Comparison of ENCODE assay signal across 13 cellular contexts in the genomic region with DNA sequence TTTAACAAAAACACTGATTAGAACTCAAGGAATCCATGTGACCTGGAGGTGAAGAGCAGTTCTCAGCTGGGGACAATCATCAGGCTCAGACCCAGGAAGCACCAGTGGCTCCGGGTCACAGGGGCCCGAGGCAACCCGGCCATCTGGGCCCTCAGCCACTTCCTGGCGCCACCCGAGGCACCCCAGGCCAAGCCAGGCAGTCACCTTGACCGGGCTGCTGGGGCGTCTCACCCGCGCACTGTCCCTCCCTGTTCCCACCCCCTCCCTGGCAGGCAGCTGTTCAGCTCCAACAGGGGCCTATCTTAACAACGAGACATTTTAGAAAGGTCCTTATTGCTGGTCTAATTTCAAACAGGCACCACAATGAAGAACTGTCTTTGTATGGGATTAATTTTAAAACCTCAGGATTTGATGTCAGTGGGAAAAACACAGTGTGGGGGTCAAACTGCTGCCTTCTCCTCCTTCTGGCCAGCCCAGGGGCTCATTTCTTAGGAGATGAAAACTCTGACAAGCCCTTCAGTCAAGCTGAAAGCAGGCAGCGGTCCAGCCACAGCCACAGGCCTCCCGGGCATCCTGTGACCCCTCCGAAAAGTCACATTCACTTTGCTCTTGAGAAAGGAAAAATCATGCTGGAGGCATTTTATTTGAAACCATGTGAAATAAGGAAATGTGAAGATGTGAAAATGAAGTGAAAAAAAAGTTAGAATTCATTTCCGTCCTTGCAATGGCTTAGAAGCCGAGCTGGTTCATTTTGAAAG.
DNase-seq lines count a peak whose midpoint lies in the region; ATAC-seq and TF ChIP-seq lines count a peak whose summit lies in the region.
"Had no signal": no experiment of that assay in that cellular context is flagged by ENCODE, and none has a peak within 500 bp of the region (broad histone marks: within the 10 kb centered on the region; RNA-seq: fewer than 3 reads in every experiment).

No MANE protein-coding gene starts in this region.

- H3K36me3 ChIP-seq in SK-N-SH (replicated peaks in 1 of 2; ENCODE audit: control insufficient read depth in 1 of 2, insufficient read depth in 2 of 2, low read length in 1 of 2) (no peaks in the 10 kb centered on the region), mesodermal cell (ENCODE audit: control insufficient read depth, insufficient read depth, low read length) (no peaks in the 10 kb centered on the region), upper lobe of right lung (no peaks in the 10 kb centered on the region)

- TF ChIP-seq RAD21 in SK-N-SH (IDR thresholded peaks at IDR 0.05; ENCODE audit: low read length) = no peak

- H3K4me1 ChIP-seq in SK-N-SH (ENCODE audit: control insufficient read depth in 1 of 2, insufficient read depth in 2 of 2, low read depth in 1 of 2, low read length in 1 of 2) = peaks cover 0 to 29% of the 10 kb centered on the region in 2 experiments; a peak in 1 of 4 replicates
- peaks cover 8% of the 10 kb centered on the region for H3K4me1 ChIP-seq in mesodermal cell (ENCODE audit: control insufficient read depth, insufficient read depth, low read length, poor library complexity, severe bottlenecking)
- H3K4me1 ChIP-seq in upper lobe of right lung = peaks cover 19% of the 10 kb centered on the region
- H3K4me1 ChIP-seq: Caco-2 had no signal

- H3K27me3 ChIP-seq in SK-N-SH (ENCODE audit: insufficient read depth) (no peaks in the 10 kb centered on the region), upper lobe of right lung (no peaks in the 10 kb centered on the region)

- no peak for TF ChIP-seq CTCF in SK-N-SH (IDR thresholded peaks at IDR 0.05)
- TF ChIP-seq CTCF in upper lobe of right lung (IDR thresholded peaks at IDR 0.05) = no peak

- no peaks in the 10 kb centered on the region for H3K79me2 ChIP-seq in SK-N-SH (ENCODE audit: insufficient read depth)

- no peaks in the 10 kb centered on the region for H3K9me2 ChIP-seq in SK-N-SH

- H2AFZ ChIP-seq in SK-N-SH (ENCODE audit: low read depth) = no peak overlapping the region

- no peaks in the 10 kb centered on the region for H3K9me3 ChIP-seq in SK-N-SH
- H3K9me3 ChIP-seq in mesodermal cell (ENCODE audit: control insufficient read depth, low read length) = no peaks in the 10 kb centered on the region
- H3K9me3 ChIP-seq in upper lobe of right lung = no peaks in the 10 kb centered on the region
- H3K9me3 ChIP-seq: Caco-2 had no signal

- POLR2A ChIA-PET in SK-N-SH (lab: Yijun Ruan, JAX) = interaction anchor here (0.8 to 7.2 kb wide), 3 partner anchors 11 to 85 kb away, joined by 3 to 40 read pairs (median 5); no protein-coding TSS in a partner anchor

- peak; percentile 80 for DNase-seq in SK-N-SH
- peak; percentile 97 for DNase-seq in foreskin melanocyte
- no peak for DNase-seq in upper lobe of right lung
- no peak for DNase-seq in HUDEP-2 (lab: John Stamatoyannopoulos, UW; ENCODE audit: unreplicated experiment in 76 of 76)
- no peak for DNase-seq in stimulated activated CD4-positive, alpha-beta T cell treated with anti-CD3 and anti-CD28 coated beads, Interleukin-12 subunit alpha, Interleukin-12 subunit beta, amount 100 ng/mL, for 4 hours
- DNase-seq in NK-92 (lab: John Stamatoyannopoulos, UW; ENCODE audit: unreplicated experiment) = no peak
- DNase-seq: activated effector memory CD4-positive, alpha-beta T cell treated with anti-CD3 and anti-CD28 coated beads, Interleukin-2, amount 50 U/mL, for 16 hours; Caco-2; erythroblast; Kasumi-1 had no signal

- no peak for TF ChIP-seq EP300 in SK-N-SH (IDR thresholded peaks at IDR 0.05; ENCODE audit: borderline replicate concordance in 1 of 2, low read depth in 1 of 2, low read length in 1 of 2)

- H3K4me2 ChIP-seq in SK-N-SH = no peak overlapping the region

- no peaks in the 10 kb centered on the region for H4K20me1 ChIP-seq in SK-N-SH (ENCODE audit: insufficient read depth)

- no peaks in the 10 kb centered on the region for H3F3A ChIP-seq in SK-N-SH (replicated peaks; ENCODE audit: insufficient read depth)

- no peak overlapping the region for H3K9ac ChIP-seq in SK-N-SH

- intact Hi-C loops in upper lobe of right lung (cut with DNase I) = no loop called here

- H3K27ac ChIP-seq in SK-N-SH (ENCODE audit: low read depth in 2 of 2, low read length in 1 of 2) (peak overlapping the region in 1 of 2 experiments; percentile 44; a peak in 2 of 4 replicates), mesodermal cell (ENCODE audit: low read depth, low read length, severe bottlenecking) (peak overlapping the region; percentile 26), upper lobe of right lung (peak overlapping the region; percentile 58)
- H3K27ac ChIP-seq: 22Rv1 had no signal

- ATAC-seq in SK-N-SH treated with all-trans-retinoic acid at 6 μM for 48 hours (no peak), upper lobe of right lung (no peak)

- CTCF ChIA-PET in SK-N-SH (lab: Yijun Ruan, JAX) = interaction anchor here (1.5 to 2.3 kb wide), 4 partner anchors 85 to 118 kb away, joined by 7 to 9 read pairs (median 8); no protein-coding TSS in a partner anchor

- H3K4me3 ChIP-seq in SK-N-SH (ENCODE audit: low read depth in 2 of 2, low read length in 1 of 2) (no peak overlapping the region), mesodermal cell (ENCODE audit: extremely low read depth, insufficient read depth, low read length, poor library complexity, severe bottlenecking) (no peak overlapping the region), upper lobe of right lung (no peak overlapping the region)

- 41% methylated on average over 15 of the region's 15 CpGs for WGBS in SK-N-SH (ENCODE audit: low lambda C conversion rate)
- 57 to 68% methylated on average over 11 to 12 of the region's 15 CpGs for WGBS in mesodermal cell (ENCODE audit: insufficient coverage in 2 of 2), 2 experiments

TF ChIP-seq in SK-N-SH, 30 proteins besides CTCF, POLR2A, EP300 and RAD21:
- TF ChIP-seq GATA2 (CRISPR knock-in tag; IDR thresholded peaks at IDR 0.05) (peak; percentile 18; the same call in 1 of the 2 replicates), TEAD4 (IDR thresholded peaks at IDR 0.05; ENCODE audit: borderline replicate concordance, insufficient read depth) (no peak)

TF ChIP-seq in SK-N-SH treated with all-trans-retinoic acid at 6 μM for 48 hours, 23 proteins besides CTCF, POLR2A, EP300 and RAD21:
- no peak for TF ChIP-seq CSDC2 (CRISPR knock-in tag; IDR thresholded peaks at IDR 0.05)
- TF ChIP-seq GLIS3 (CRISPR knock-in tag; IDR thresholded peaks at IDR 0.05) = no peak
- no peak for TF ChIP-seq ZNF8 (CRISPR knock-in tag; IDR thresholded peaks at IDR 0.05)
- no peak for TF ChIP-seq BACH2 (CRISPR knock-in tag; IDR thresholded peaks at IDR 0.05; ENCODE audit: borderline replicate concordance)
- no peak for TF ChIP-seq ZC3H10 (CRISPR knock-in tag; IDR thresholded peaks at IDR 0.05)
- no peak for TF ChIP-seq RARB (CRISPR knock-in tag; IDR thresholded peaks at IDR 0.05)
- TF ChIP-seq TOX (CRISPR knock-in tag; IDR thresholded peaks at IDR 0.05; ENCODE audit: borderline replicate concordance) = no peak
- TF ChIP-seq ARNTL (CRISPR knock-in tag; IDR thresholded peaks at IDR 0.05; ENCODE audit: borderline replicate concordance, low read depth) = no peak
- no peak for TF ChIP-seq POU6F1 (CRISPR knock-in tag; IDR thresholded peaks at IDR 0.05; ENCODE audit: borderline replicate concordance, low read depth)
- TF ChIP-seq, protein P1, sequence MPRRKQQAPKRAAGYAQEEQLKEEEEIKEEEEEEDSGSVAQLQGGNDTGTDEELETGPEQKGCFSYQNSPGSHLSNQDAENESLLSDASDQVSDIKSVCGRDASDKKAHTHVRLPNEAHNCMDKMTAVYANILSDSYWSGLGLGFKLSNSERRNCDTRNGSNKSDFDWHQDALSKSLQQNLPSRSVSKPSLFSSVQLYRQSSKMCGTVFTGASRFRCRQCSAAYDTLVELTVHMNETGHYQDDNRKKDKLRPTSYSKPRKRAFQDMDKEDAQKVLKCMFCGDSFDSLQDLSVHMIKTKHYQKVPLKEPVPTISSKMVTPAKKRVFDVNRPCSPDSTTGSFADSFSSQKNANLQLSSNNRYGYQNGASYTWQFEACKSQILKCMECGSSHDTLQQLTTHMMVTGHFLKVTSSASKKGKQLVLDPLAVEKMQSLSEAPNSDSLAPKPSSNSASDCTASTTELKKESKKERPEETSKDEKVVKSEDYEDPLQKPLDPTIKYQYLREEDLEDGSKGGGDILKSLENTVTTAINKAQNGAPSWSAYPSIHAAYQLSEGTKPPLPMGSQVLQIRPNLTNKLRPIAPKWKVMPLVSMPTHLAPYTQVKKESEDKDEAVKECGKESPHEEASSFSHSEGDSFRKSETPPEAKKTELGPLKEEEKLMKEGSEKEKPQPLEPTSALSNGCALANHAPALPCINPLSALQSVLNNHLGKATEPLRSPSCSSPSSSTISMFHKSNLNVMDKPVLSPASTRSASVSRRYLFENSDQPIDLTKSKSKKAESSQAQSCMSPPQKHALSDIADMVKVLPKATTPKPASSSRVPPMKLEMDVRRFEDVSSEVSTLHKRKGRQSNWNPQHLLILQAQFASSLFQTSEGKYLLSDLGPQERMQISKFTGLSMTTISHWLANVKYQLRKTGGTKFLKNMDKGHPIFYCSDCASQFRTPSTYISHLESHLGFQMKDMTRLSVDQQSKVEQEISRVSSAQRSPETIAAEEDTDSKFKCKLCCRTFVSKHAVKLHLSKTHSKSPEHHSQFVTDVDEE (CRISPR knock-in tag; IDR thresholded peaks at IDR 0.05) = no peak
- no peak for TF ChIP-seq ZFP3 (CRISPR knock-in tag; IDR thresholded peaks at IDR 0.05)
- TF ChIP-seq PPARA (CRISPR knock-in tag; IDR thresholded peaks at IDR 0.05; ENCODE audit: borderline replicate concordance) = no peak

Comparison
In these comparisons a context has a peak if more than half of its experiments do, and no peak if none do; other contexts are left out.
1. DNase-seq: peak in SK-N-SH (single experiment) and foreskin melanocyte (single experiment); none in upper lobe of right lung (single experiment), HUDEP-2 (0 of 76), stimulated activated CD4-positive, alpha-beta T cell treated with anti-CD3 and anti-CD28 coated beads, Interleukin-12 subunit alpha, Interleukin-12 subunit beta, amount 100 ng/mL, for 4 hours (single experiment) and NK-92 (single experiment).